ENCODE assay signal across 30 cellular contexts in the genomic region with DNA sequence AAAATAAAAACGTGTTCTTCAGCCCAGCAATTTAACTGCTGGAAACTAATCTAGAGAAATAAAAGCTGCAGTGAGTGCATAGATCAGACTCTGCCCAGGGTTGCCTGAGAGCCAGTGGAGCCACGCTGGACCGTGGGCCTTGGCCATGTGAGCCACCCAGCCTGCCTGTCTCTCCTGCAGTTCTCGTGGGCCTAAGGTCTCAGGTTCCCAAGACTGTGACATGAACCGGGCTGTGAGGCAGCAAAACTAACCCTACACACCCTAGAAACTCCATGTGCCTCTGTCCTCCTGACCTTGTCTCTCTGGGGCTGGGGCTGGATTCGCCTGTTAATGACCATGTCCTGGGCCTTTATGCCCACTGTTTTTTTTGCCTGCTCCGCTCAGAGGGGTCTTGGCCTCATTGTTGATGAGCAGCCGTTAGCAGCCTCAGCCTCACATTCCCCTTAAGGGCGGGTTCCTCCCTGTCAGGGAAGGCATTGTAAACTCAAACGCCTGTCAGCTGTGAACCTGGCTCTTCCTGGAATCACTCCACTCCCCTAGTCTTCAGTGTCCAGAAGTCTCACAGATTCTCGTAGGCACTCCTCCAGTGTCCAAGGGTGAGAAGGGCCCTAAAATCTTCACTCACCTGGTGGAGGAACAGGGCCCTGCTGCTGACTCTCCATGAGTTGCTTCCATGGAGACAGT. TPM values are rescaled to one million over a fixed set of nuclear protein-coding genes. Genes with fewer than 3 reads are reported as not detected.
DNase-seq lines count a peak whose midpoint lies in the region; ATAC-seq, FAIRE-seq and TF ChIP-seq lines count a peak whose summit lies in the region.
"Had no signal": no experiment of that assay in that cellular context is flagged by ENCODE, and none has a peak within 500 bp of the region (broad histone marks: within the 10 kb centered on the region; RNA-seq: fewer than 3 reads in every experiment).

No MANE protein-coding gene starts in this region.

- no peak overlapping the region for H3K14ac ChIP-seq in trophoblast cell (ENCODE audit: low read length)

- POLR2A ChIA-PET in HepG2 (lab: Yijun Ruan, JAX): no interaction called here

- H3K4me3 ChIP-seq in HepG2 (replicated peaks in 1 of 3; ENCODE audit: insufficient read depth in 1 of 3, low read depth in 2 of 3, low read length in 3 of 3): no peak overlapping the region
- no peak overlapping the region for H3K4me3 ChIP-seq in right lobe of liver
- no peak overlapping the region for H3K4me3 ChIP-seq in trophoblast cell (ENCODE audit: low read depth, low read length)
- H3K4me3 ChIP-seq: BLaER1, dorsolateral prefrontal cortex, gastroesophageal sphincter, left lung, MG63, pancreas, SJSA1 had no signal

- H4K12ac ChIP-seq in trophoblast cell (ENCODE audit: low read depth, low read length): no peak overlapping the region

- no peak for ATAC-seq in HepG2
- no peak for ATAC-seq in right lobe of liver
- ATAC-seq in left colon: peak; percentile 71
- ATAC-seq in GM21367 (IDR thresholded peaks at IDR 0.05; ENCODE audit: unreplicated experiment): no peak
- ATAC-seq: gastroesophageal sphincter; HCT116; left lung; naive thymus-derived CD8-positive, alpha-beta T cell; pancreas; sciatic nerve had no signal

- H2AK5ac ChIP-seq in trophoblast cell (ENCODE audit: low read length): no peak overlapping the region

- no peak for FAIRE-seq in HepG2 (lab: Jason Lieb, UNC)
- FAIRE-seq: pancreas had no signal

- WGBS in HepG2 (ENCODE audit: low lambda C conversion rate): 92% methylated on average over 9 of the region's 11 CpGs
- WGBS in right lobe of liver (ENCODE audit: insufficient coverage, low coverage, low lambda C conversion rate, missing lambda C conversion rate): 86% methylated on average over 9 of the region's 11 CpGs
- no CpG with 5 or more reads among the region's 11 CpGs for WGBS in trophoblast cell (ENCODE audit: extremely low coverage, insufficient coverage, insufficient read length)

- TF ChIP-seq CTCF in HepG2 (CRISPR knock-in tag; IDR thresholded peaks at IDR 0.05) (no peak), right lobe of liver (IDR thresholded peaks at IDR 0.05) (no peak)

- H2BK12ac ChIP-seq in trophoblast cell (ENCODE audit: low read length): no peak overlapping the region

- no peak overlapping the region for H2BK5ac ChIP-seq in trophoblast cell (ENCODE audit: low read depth, low read length, poor library complexity)

- in situ Hi-C loops in HepG2 (cut with HindIII; ENCODE audit: extremely low pct_ligation_motif_present, low pct_unique_long_range_greater_than_20kb) (no loop called here), G401 (cut with HindIII; ENCODE audit: low sequenced_read_pairs) (no loop called here)

- H3K79me2 ChIP-seq in HepG2 (ENCODE audit: insufficient read depth, low read length) (peaks cover 55% of the 10 kb centered on the region), trophoblast cell (ENCODE audit: control insufficient read depth, insufficient read depth, low read length, poor library complexity) (peaks cover 2% of the 10 kb centered on the region)

- H3K4me2 ChIP-seq in HepG2 (ENCODE audit: low read depth, low read length) (no peak overlapping the region), trophoblast cell (ENCODE audit: low read length) (no peak overlapping the region)
- H3K4me2 ChIP-seq: BLaER1 had no signal

- intact Hi-C loops in HepG2 (cut with micrococcal nuclease; ENCODE audit: unreplicated experiment): no loop called here
- intact Hi-C loops in right lobe of liver (cut with DNase I): no loop called here
- intact Hi-C loops in left colon (cut with DNase I, micrococcal nuclease): no loop called here

- TF ChIP-seq POLR2A in HepG2 (IDR thresholded peaks at IDR 0.05; ENCODE audit: insufficient read depth in 1 of 2, low read depth in 2 of 2, low read length in 2 of 2) (no peak), right lobe of liver (IDR thresholded peaks at IDR 0.05) (no peak)

- H2BK120ac ChIP-seq in trophoblast cell (ENCODE audit: insufficient read depth, low read length, poor library complexity): no peak overlapping the region

- no peak overlapping the region for H4K91ac ChIP-seq in trophoblast cell (ENCODE audit: low read depth, low read length)

- H3K27ac ChIP-seq in HepG2 (ENCODE audit: extremely low read length, insufficient read depth, low read length) (no peak overlapping the region), right lobe of liver (no peak overlapping the region), trophoblast cell (ENCODE audit: low read depth, low read length) (no peak overlapping the region)
- H3K27ac ChIP-seq: BLaER1, gastroesophageal sphincter, left lung, pancreas, SJSA1 had no signal

- H3K9me3 ChIP-seq in HepG2 (ENCODE audit: low read length) (no peaks in the 10 kb centered on the region), right lobe of liver (no peaks in the 10 kb centered on the region), trophoblast cell (ENCODE audit: insufficient read depth, low read depth, low read length) (peaks cover 2% of the 10 kb centered on the region)
- H3K9me3 ChIP-seq: gastroesophageal sphincter, left lung, MG63, pancreas, SJSA1 had no signal

- H4K20me1 ChIP-seq in HepG2 (ENCODE audit: insufficient read depth, low read length): peaks cover 28% of the 10 kb centered on the region; the same call in 1 of the 2 replicates

- H3K79me1 ChIP-seq in trophoblast cell (ENCODE audit: low read length): no peaks in the 10 kb centered on the region

- peak overlapping the region; percentile 48 for H3K23ac ChIP-seq in trophoblast cell (ENCODE audit: low read length)

- no peak for TF ChIP-seq RAD21 in HepG2 (CRISPR knock-in tag; IDR thresholded peaks at IDR 0.05)

- H3K9ac ChIP-seq in HepG2 (ENCODE audit: insufficient read depth, low read depth, low read length) (no peak overlapping the region), trophoblast cell (ENCODE audit: low read length) (no peak overlapping the region)
- H3K9ac ChIP-seq: BLaER1 had no signal

- H3K4me1 ChIP-seq in HepG2 (ENCODE audit: insufficient read depth, low read length) (peaks cover 17% of the 10 kb centered on the region), right lobe of liver (peaks cover 0 to 5% (median 0%) of the 10 kb centered on the region in 4 donors), trophoblast cell (ENCODE audit: control insufficient read depth in 1 of 2, insufficient read depth in 2 of 2, low read length in 2 of 2) (peaks cover 0 to 3% of the 10 kb centered on the region in 2 experiments)
- H3K4me1 ChIP-seq: BLaER1, left lung, pancreas had no signal

- no peak for TF ChIP-seq EP300 in HepG2 (IDR thresholded peaks at IDR 0.05; ENCODE audit: low read depth in 2 of 2, low read length in 2 of 2)
- TF ChIP-seq EP300 in HepG2 (CRISPR knock-in tag; IDR thresholded peaks at IDR 0.05; ENCODE audit: borderline replicate concordance): no peak

- CTCF ChIA-PET in HepG2 (lab: Yijun Ruan, JAX; ENCODE audit: low intra/inter-chr PET ratio, low total read pairs): no interaction called here

- DNase-seq in HepG2 (ENCODE audit: low spot score): no peak
- DNase-seq in right lobe of liver: no peak
- peak in 1 of 2 donors; percentile 50 for DNase-seq in left colon
- no peak for DNase-seq in trophoblast cell
- no peak for DNase-seq in GM19238 (ENCODE audit: insufficient read length, low spot score)
- DNase-seq in G401 (ENCODE audit: low spot score): no peak
- DNase-seq: activated CD4-positive, alpha-beta T cell treated with anti-CD3 and anti-CD28 coated beads, Interleukin-2, amount 50 U/mL, for 48 hours; activated gamma-delta T cell treated with Interleukin-2 at 50 U/mL for 16 hours; cerebellar nuclear complex; dorsolateral prefrontal cortex; GDM1; hippocampal formation; immature natural killer cell; KG1; left lung; MG63; NCI-H1417 treated with DMSO at 0.1 percent for 48 hours; NCI-H2081 treated with DMSO at 0.1 percent for 48 hours; NCI-H226; stimulated activated CD4-positive, alpha-beta T cell treated with anti-CD3 and anti-CD28 coated beads, Interleukin-15, amount 100 ng/mL, for 24 hours; T-helper 1 cell had no signal

- H4K8ac ChIP-seq in trophoblast cell (ENCODE audit: low read depth, low read length): no peak overlapping the region

- H3K36me3 ChIP-seq in HepG2 (replicated peaks in 1 of 2; ENCODE audit: control insufficient read depth in 1 of 2, insufficient read depth in 2 of 2, low read length in 2 of 2): peaks cover 27 to 53% of the 10 kb centered on the region in 2 experiments; a peak in 4 of 5 replicates
- peaks cover 0 to 45% (median 24%) of the 10 kb centered on the region in 4 donors for H3K36me3 ChIP-seq in right lobe of liver
- H3K36me3 ChIP-seq in trophoblast cell (ENCODE audit: control insufficient read depth in 1 of 2, insufficient read depth in 2 of 2, low read length in 2 of 2): peaks cover 33 to 41% of the 10 kb centered on the region in 2 experiments

- no peak overlapping the region for H3K18ac ChIP-seq in trophoblast cell (ENCODE audit: low read length)

- no peaks in the 10 kb centered on the region for H3K27me3 ChIP-seq in HepG2 (ENCODE audit: control insufficient read depth in 1 of 2, insufficient read depth in 2 of 2, low read length in 2 of 2)
- H3K27me3 ChIP-seq in right lobe of liver: no peaks in the 10 kb centered on the region
- H3K27me3 ChIP-seq in trophoblast cell (ENCODE audit: insufficient read depth, low read length): no peaks in the 10 kb centered on the region
- H3K27me3 ChIP-seq: BLaER1, dorsolateral prefrontal cortex, gastroesophageal sphincter, left lung, MG63, pancreas, SJSA1 had no signal

- BruUV-seq in HepG2 (replicated peaks; lab: Mats Ljungman, UMichigan): no TSS peak

- H2AFZ ChIP-seq in HepG2 (ENCODE audit: low read length) (no peak overlapping the region), trophoblast cell (ENCODE audit: insufficient read depth, low read length, poor library complexity) (no peak overlapping the region)

- H3K4ac ChIP-seq in trophoblast cell (ENCODE audit: low read depth, low read length): no peak overlapping the region

RNA-seq across cellular contexts. Expression of a gene that starts 16.9 kb away (rescaled TPM):
- not detected in 2 replicates for total RNA-seq in HepG2 (2016; rRNA removed; fragmentation: Illumina TruSeq; extraction: Trizol)
- total RNA-seq in HepG2 (2016; cell fraction: cytosol; rRNA removed; fragmentation: Illumina TruSeq; extraction: Trizol; ENCODE audit: low read depth): not detected in 2 replicates
- total RNA-seq in HepG2 (2016; cell fraction: insoluble cytoplasmic fraction; rRNA removed; fragmentation: Illumina TruSeq; extraction: Trizol): not detected in 2 replicates
- total RNA-seq in HepG2 (2016; cell fraction: membrane; rRNA removed; fragmentation: Illumina TruSeq; extraction: Trizol): not detected in 2 replicates
- total RNA-seq in HepG2 (2016; cell fraction: nucleus; rRNA removed; fragmentation: Illumina TruSeq; extraction: Trizol): not detected in 2 replicates
- not detected in 2 replicates for polyA plus RNA-seq in HepG2 (2011; rRNA removed)
- not detected in 2 replicates for polyA plus RNA-seq in HepG2 (2011; cell fraction: cytosol; rRNA removed)
- polyA plus RNA-seq in HepG2 (2011; cell fraction: nucleus; rRNA removed): not detected in 2 replicates
- not detected in 2 replicates for polyA plus RNA-seq in HepG2 (2012)
- polyA plus RNA-seq in HepG2 (2016; cell fraction: cytosol; fragmentation: Illumina TruSeq; extraction: Trizol; ENCODE audit: low read depth): not detected in 2 replicates
- polyA plus RNA-seq in HepG2 (2016; cell fraction: insoluble cytoplasmic fraction; fragmentation: Illumina TruSeq; extraction: Trizol; ENCODE audit: low read depth): not detected in 2 replicates
- polyA plus RNA-seq in HepG2 (2016; cell fraction: membrane; fragmentation: Illumina TruSeq; extraction: Trizol; ENCODE audit: low read depth): not detected in 2 replicates
- polyA plus RNA-seq in HepG2 (2016; cell fraction: nucleus; fragmentation: Illumina TruSeq; extraction: Trizol; ENCODE audit: insufficient read depth, low read depth): not detected in 2 replicates
- polyA minus RNA-seq in HepG2 (2011; rRNA and poly(A)+ RNA removed; ENCODE audit: low replicate concordance): not detected in 2 replicates
- not detected in 2 replicates for polyA minus RNA-seq in HepG2 (2011; cell fraction: cytosol; rRNA and poly(A)+ RNA removed)
- not detected in 2 replicates for polyA minus RNA-seq in HepG2 (2011; cell fraction: nucleus; rRNA and poly(A)+ RNA removed)
- not detected for total RNA-seq in right lobe of liver
- not detected for total RNA-seq in left colon
- not detected in 2 replicates for polyA plus RNA-seq in trophoblast cell (2013)
- not detected in 2 replicates for total RNA-seq in G401 (2014; rRNA removed; shearing (Covaris generic))
- total RNA-seq: gastroesophageal sphincter; left lung; naive thymus-derived CD8-positive, alpha-beta T cell; pancreas; sciatic nerve; SJSA1 had no signal
- polyA plus RNA-seq: immature natural killer cell, pancreas, thymus had no signal

RNA-seq across cellular contexts. Expression of a gene that starts 22.4 kb away (rescaled TPM):
- total RNA-seq in HepG2 (2016; rRNA removed; fragmentation: Illumina TruSeq; extraction: Trizol) (19.5 and 25.9 TPM in 2 replicates), right lobe of liver (1 to 10 TPM; 3.8 to 9.8 (median 6.6) TPM), left colon (10 to 100 TPM in 1 of 2 donors, 1 to 10 TPM in 1; 9.2 to 11.5 TPM)
- total RNA-seq in HepG2 (2016; cell fraction: cytosol; rRNA removed; fragmentation: Illumina TruSeq; extraction: Trizol; ENCODE audit: low read depth): 11.0 and 15.5 TPM in 2 replicates
- total RNA-seq in HepG2 (2016; cell fraction: insoluble cytoplasmic fraction; rRNA removed; fragmentation: Illumina TruSeq; extraction: Trizol): 18.5 and 28.6 TPM in 2 replicates
- total RNA-seq in HepG2 (2016; cell fraction: membrane; rRNA removed; fragmentation: Illumina TruSeq; extraction: Trizol): 6.7 and 9.0 TPM in 2 replicates
- total RNA-seq in HepG2 (2016; cell fraction: nucleus; rRNA removed; fragmentation: Illumina TruSeq; extraction: Trizol): 12.3 and 17.1 TPM in 2 replicates
- polyA plus RNA-seq in HepG2 (2011; rRNA removed): 3.5 and 6.0 TPM in 2 replicates
- polyA plus RNA-seq in HepG2 (2011; cell fraction: cytosol; rRNA removed): 2.9 and 3.9 TPM in 2 replicates
- 1.9 and 4.4 TPM in 2 replicates for polyA plus RNA-seq in HepG2 (2011; cell fraction: nucleus; rRNA removed)
- 5.2 and 6.8 TPM in 2 replicates for polyA plus RNA-seq in HepG2 (2012)
- polyA plus RNA-seq in HepG2 (2016; cell fraction: cytosol; fragmentation: Illumina TruSeq; extraction: Trizol; ENCODE audit: low read depth): 3.4 and 3.8 TPM in 2 replicates
- polyA plus RNA-seq in HepG2 (2016; cell fraction: insoluble cytoplasmic fraction; fragmentation: Illumina TruSeq; extraction: Trizol; ENCODE audit: low read depth): 22.5 and 28.8 TPM in 2 replicates
- polyA plus RNA-seq in HepG2 (2016; cell fraction: membrane; fragmentation: Illumina TruSeq; extraction: Trizol; ENCODE audit: low read depth): 5.0 and 5.3 TPM in 2 replicates
- 12.9 and 20.1 TPM in 2 replicates for polyA plus RNA-seq in HepG2 (2016; cell fraction: nucleus; fragmentation: Illumina TruSeq; extraction: Trizol; ENCODE audit: insufficient read depth, low read depth)
- 3.6 and 12.3 TPM in 2 replicates for polyA minus RNA-seq in HepG2 (2011; rRNA and poly(A)+ RNA removed; ENCODE audit: low replicate concordance)
- polyA minus RNA-seq in HepG2 (2011; cell fraction: cytosol; rRNA and poly(A)+ RNA removed): 5.9 and 8.1 TPM in 2 replicates
- 6.7 and 9.6 TPM in 2 replicates for polyA minus RNA-seq in HepG2 (2011; cell fraction: nucleus; rRNA and poly(A)+ RNA removed)
- 7.5 and 7.6 TPM in 2 replicates for polyA plus RNA-seq in trophoblast cell (2013)
- 15.6 and 24.5 TPM in 2 replicates for total RNA-seq in G401 (2014; rRNA removed; shearing (Covaris generic))

RNA-seq across cellular contexts. Expression of a gene that starts 34.9 kb away (rescaled TPM):
- total RNA-seq in HepG2 (2016; rRNA removed; fragmentation: Illumina TruSeq; extraction: Trizol) (14.7 and 16.9 TPM in 2 replicates), right lobe of liver (10 to 100 TPM; 25.0 to 46.6 (median 30.8) TPM), left colon (10 to 100 TPM; 76.5 to 85.3 TPM)
- total RNA-seq in HepG2 (2016; cell fraction: cytosol; rRNA removed; fragmentation: Illumina TruSeq; extraction: Trizol; ENCODE audit: low read depth): 13.0 and 15.0 TPM in 2 replicates
- total RNA-seq in HepG2 (2016; cell fraction: insoluble cytoplasmic fraction; rRNA removed; fragmentation: Illumina TruSeq; extraction: Trizol): 13.7 and 14.1 TPM in 2 replicates
- total RNA-seq in HepG2 (2016; cell fraction: membrane; rRNA removed; fragmentation: Illumina TruSeq; extraction: Trizol): 21.1 and 21.2 TPM in 2 replicates
- 17.3 and 20.1 TPM in 2 replicates for total RNA-seq in HepG2 (2016; cell fraction: nucleus; rRNA removed; fragmentation: Illumina TruSeq; extraction: Trizol)
- 29.9 and 32.0 TPM in 2 replicates for polyA plus RNA-seq in HepG2 (2011; rRNA removed)
- polyA plus RNA-seq in HepG2 (2011; cell fraction: cytosol; rRNA removed): 19.5 and 30.9 TPM in 2 replicates
- polyA plus RNA-seq in HepG2 (2011; cell fraction: nucleus; rRNA removed): 47.2 and 62.5 TPM in 2 replicates
- 44.9 and 50.3 TPM in 2 replicates for polyA plus RNA-seq in HepG2 (2012)
- polyA plus RNA-seq in HepG2 (2016; cell fraction: cytosol; fragmentation: Illumina TruSeq; extraction: Trizol; ENCODE audit: low read depth): 21.5 and 26.6 TPM in 2 replicates
- 42.7 and 56.8 TPM in 2 replicates for polyA plus RNA-seq in HepG2 (2016; cell fraction: insoluble cytoplasmic fraction; fragmentation: Illumina TruSeq; extraction: Trizol; ENCODE audit: low read depth)
- 47.4 and 51.4 TPM in 2 replicates for polyA plus RNA-seq in HepG2 (2016; cell fraction: membrane; fragmentation: Illumina TruSeq; extraction: Trizol; ENCODE audit: low read depth)
- polyA plus RNA-seq in HepG2 (2016; cell fraction: nucleus; fragmentation: Illumina TruSeq; extraction: Trizol; ENCODE audit: insufficient read depth, low read depth): 68.2 and 80.3 TPM in 2 replicates
- polyA minus RNA-seq in HepG2 (2011; rRNA and poly(A)+ RNA removed; ENCODE audit: low replicate concordance): 16.6 and 30.8 TPM in 2 replicates
- polyA minus RNA-seq in HepG2 (2011; cell fraction: cytosol; rRNA and poly(A)+ RNA removed): 13.0 and 19.4 TPM in 2 replicates
- polyA minus RNA-seq in HepG2 (2011; cell fraction: nucleus; rRNA and poly(A)+ RNA removed): 26.0 and 27.7 TPM in 2 replicates
- 73.3 and 75.4 TPM in 2 replicates for polyA plus RNA-seq in trophoblast cell (2013)
- 5.2 and 35.3 TPM in 2 replicates for total RNA-seq in G401 (2014; rRNA removed; shearing (Covaris generic))

RNA-seq across cellular contexts. Expression of a gene that starts 35.1 kb away (rescaled TPM):
- total RNA-seq in HepG2 (2016; rRNA removed; fragmentation: Illumina TruSeq; extraction: Trizol): 2.4 and 3.8 TPM in 2 replicates
- total RNA-seq in HepG2 (2016; cell fraction: cytosol; rRNA removed; fragmentation: Illumina TruSeq; extraction: Trizol; ENCODE audit: low read depth): 0.40 and 0.53 TPM in 2 replicates
- 2.5 and 3.4 TPM in 2 replicates for total RNA-seq in HepG2 (2016; cell fraction: insoluble cytoplasmic fraction; rRNA removed; fragmentation: Illumina TruSeq; extraction: Trizol)
- total RNA-seq in HepG2 (2016; cell fraction: membrane; rRNA removed; fragmentation: Illumina TruSeq; extraction: Trizol): 1.6 and 1.7 TPM in 2 replicates
- 3.2 and 3.5 TPM in 2 replicates for total RNA-seq in HepG2 (2016; cell fraction: nucleus; rRNA removed; fragmentation: Illumina TruSeq; extraction: Trizol)
- polyA plus RNA-seq in HepG2 (2011; rRNA removed): 1.2 and 1.3 TPM in 2 replicates
- 0.58 and 0.96 TPM in 2 replicates for polyA plus RNA-seq in HepG2 (2011; cell fraction: cytosol; rRNA removed)
- 1.4 and 1.8 TPM in 2 replicates for polyA plus RNA-seq in HepG2 (2011; cell fraction: nucleus; rRNA removed)
- 1.4 TPM in 2 replicates for polyA plus RNA-seq in HepG2 (2012)
- polyA plus RNA-seq in HepG2 (2016; cell fraction: cytosol; fragmentation: Illumina TruSeq; extraction: Trizol; ENCODE audit: low read depth): 0.08 and 0.10 TPM in 2 replicates
- polyA plus RNA-seq in HepG2 (2016; cell fraction: insoluble cytoplasmic fraction; fragmentation: Illumina TruSeq; extraction: Trizol; ENCODE audit: low read depth): 2.1 and 2.4 TPM in 2 replicates
- polyA plus RNA-seq in HepG2 (2016; cell fraction: membrane; fragmentation: Illumina TruSeq; extraction: Trizol; ENCODE audit: low read depth): 0.49 and 0.58 TPM in 2 replicates
- 3.1 and 3.4 TPM in 2 replicates for polyA plus RNA-seq in HepG2 (2016; cell fraction: nucleus; fragmentation: Illumina TruSeq; extraction: Trizol; ENCODE audit: insufficient read depth, low read depth)
- polyA minus RNA-seq in HepG2 (2011; rRNA and poly(A)+ RNA removed; ENCODE audit: low replicate concordance): 1.1 and 1.7 TPM in 2 replicates
- polyA minus RNA-seq in HepG2 (2011; cell fraction: cytosol; rRNA and poly(A)+ RNA removed): 1.2 and 1.8 TPM in 2 replicates
- polyA minus RNA-seq in HepG2 (2011; cell fraction: nucleus; rRNA and poly(A)+ RNA removed): 3.9 and 5.2 TPM in 2 replicates
- 1 to 10 TPM in 3 of 6 experiments, under 1 TPM in 3; 0.86 to 1.7 (median 1.1) TPM for total RNA-seq in right lobe of liver
- total RNA-seq in left colon: 1 to 10 TPM; 1.5 to 1.6 TPM
- polyA plus RNA-seq in trophoblast cell (2013): 1.4 and 1.5 TPM in 2 replicates
- 0.18 and 0.61 TPM in 2 replicates for total RNA-seq in G401 (2014; rRNA removed; shearing (Covaris generic))
